In the genomic region with DNA sequence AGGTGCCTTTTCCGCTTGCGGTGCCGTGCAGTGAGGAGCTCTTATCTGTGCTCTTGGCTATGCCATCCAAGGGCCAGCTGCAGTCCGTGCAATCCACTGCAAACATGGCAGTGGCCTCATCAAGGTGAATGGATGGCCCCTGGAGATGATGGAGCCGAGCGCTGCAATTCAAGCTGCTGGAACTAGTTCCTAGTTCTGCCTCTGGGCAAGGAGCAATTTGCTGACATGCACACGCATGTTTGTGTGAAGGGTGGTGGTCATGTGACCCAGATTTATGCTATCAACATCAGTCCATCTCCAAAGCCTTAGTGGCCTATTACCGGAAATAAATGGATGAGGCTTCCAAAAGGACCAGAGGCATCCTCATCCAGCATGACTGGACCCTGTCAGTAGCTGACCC, we compare ENCODE assay signal across 19 cellular contexts. TPM values are rescaled to one million over a fixed set of nuclear protein-coding genes. Genes with fewer than 3 reads are reported as not detected.
DNase-seq lines count a peak whose midpoint lies in the region; ATAC-seq lines count a peak whose summit lies in the region.
"Had no signal": no experiment of that assay in that cellular context is flagged by ENCODE, and none has a peak within 500 bp of the region (broad histone marks: within the 10 kb centered on the region; RNA-seq: fewer than 3 reads in every experiment).

No MANE protein-coding gene starts in this region.

- no peak overlapping the region for H3K9ac ChIP-seq in BLaER1

- H3K9me3 Mint-ChIP-seq in activated T-helper 17 cell treated with anti-CD3 and anti-CD28 coated beads, Interleukin-2, amount 50 U/mL, for 72 hours = no peaks in the 10 kb centered on the region
- peaks cover 0 to 3% (median 0%) of the 10 kb centered on the region in 11 donors for H3K9me3 Mint-ChIP-seq in naive thymus-derived CD4-positive, alpha-beta T cell

- intact Hi-C loops in naive thymus-derived CD4-positive, alpha-beta T cell (cut with micrococcal nuclease) = no loop called here

- peaks cover 17% of the 10 kb centered on the region for H3K36me3 Mint-ChIP-seq in activated T-helper 17 cell treated with anti-CD3 and anti-CD28 coated beads, Interleukin-2, amount 50 U/mL, for 72 hours (ENCODE audit: low read depth)
- peaks cover 0 to 12% (median 3%) of the 10 kb centered on the region in 5 donors for H3K36me3 Mint-ChIP-seq in naive thymus-derived CD4-positive, alpha-beta T cell

- H3K4me3 Mint-ChIP-seq in activated T-helper 17 cell treated with anti-CD3 and anti-CD28 coated beads, Interleukin-2, amount 50 U/mL, for 72 hours = peak overlapping the region; percentile 99
- peak overlapping the region in 8 of 10 donors; percentile 26 to 99 (median 80) for H3K4me3 Mint-ChIP-seq in naive thymus-derived CD4-positive, alpha-beta T cell

- H3K4me2 ChIP-seq in BLaER1 = peak overlapping the region; percentile 96

- no peaks in the 10 kb centered on the region for H3K36me3 ChIP-seq in BLaER1
- peaks cover 0 to 7% (median 0%) of the 10 kb centered on the region in 3 experiments for H3K36me3 ChIP-seq in naive thymus-derived CD4-positive, alpha-beta T cell (ENCODE audit: control insufficient read depth in 2 of 3, insufficient read depth in 3 of 3, low read length in 3 of 3)

- no peak overlapping the region for H3K27ac Mint-ChIP-seq in activated T-helper 17 cell treated with anti-CD3 and anti-CD28 coated beads, Interleukin-2, amount 50 U/mL, for 72 hours
- H3K27ac Mint-ChIP-seq in naive thymus-derived CD4-positive, alpha-beta T cell = peak overlapping the region in 8 of 9 donors; percentile 90 to 98 (median 94)

- CTCF ChIA-PET in naive thymus-derived CD4-positive, alpha-beta T cell (lab: Charles Lee) = interaction anchor here (0.6 to 30.3 kb wide), 5 partner anchors 12 to 381 kb away, joined by 3 to 945 read pairs (median 6); a partner anchor contains a TSS

- no peak for ATAC-seq in activated T-helper 17 cell treated with anti-CD3 and anti-CD28 coated beads, Interleukin-2, amount 50 U/mL, for 72 hours (replicated peaks)
- no peak for ATAC-seq in naive thymus-derived CD4-positive, alpha-beta T cell
- no peak for ATAC-seq in HG02970 (IDR thresholded peaks at IDR 0.05; ENCODE audit: low FRiP score, unreplicated experiment)

- POLR2A ChIA-PET in naive thymus-derived CD4-positive, alpha-beta T cell (lab: Charles Lee) = interaction anchor here (0.7 to 26.0 kb wide), 7 partner anchors 9 to 240 kb away, joined by 3 to 1324 read pairs (median 4); a partner anchor contains a TSS

- H3K4me1 Mint-ChIP-seq in activated T-helper 17 cell treated with anti-CD3 and anti-CD28 coated beads, Interleukin-2, amount 50 U/mL, for 72 hours = peaks cover 35% of the 10 kb centered on the region
- peaks cover 41 to 56% (median 50%) of the 10 kb centered on the region in 7 donors for H3K4me1 Mint-ChIP-seq in naive thymus-derived CD4-positive, alpha-beta T cell

- H3K27me3 ChIP-seq in BLaER1 = no peaks in the 10 kb centered on the region
- H3K27me3 ChIP-seq in naive thymus-derived CD4-positive, alpha-beta T cell (ENCODE audit: control insufficient read depth in 2 of 2, insufficient read depth in 2 of 2, low read length in 2 of 2) = no peaks in the 10 kb centered on the region

- peak; percentile 16 for DNase-seq in DMS79 (lab: John Stamatoyannopoulos, UW)
- no peak for DNase-seq in naive thymus-derived CD4-positive, alpha-beta T cell
- no peak for DNase-seq in stimulated activated CD4-positive, alpha-beta T cell treated with anti-CD3 and anti-CD28 coated beads, Interleukin-2, amount 100 ng/mL, for 48 hours
- no peak for DNase-seq in AG08395 (ENCODE audit: low spot score)
- DNase-seq in Ammon's horn (ENCODE audit: low spot score) = no peak
- DNase-seq: activated T-cell treated with anti-CD3 and anti-CD28 coated beads, Interleukin-2, amount 50 U/mL, for 48 hours; COR-L47; NCI-H526 treated with DMSO at 0.1 percent for 48 hours; SHP77; stimulated activated CD4-positive, alpha-beta T cell treated with anti-CD3 and anti-CD28 coated beads, Interleukin-4, amount 100 ng/mL, for 1 hour had no signal

- H3K27me3 Mint-ChIP-seq in activated T-helper 17 cell treated with anti-CD3 and anti-CD28 coated beads, Interleukin-2, amount 50 U/mL, for 72 hours = no peaks in the 10 kb centered on the region
- H3K27me3 Mint-ChIP-seq in naive thymus-derived CD4-positive, alpha-beta T cell = no peaks in the 10 kb centered on the region

- H3K27ac ChIP-seq in BLaER1 = peak overlapping the region; percentile 95; the same call in 1 of the 2 replicates
- no peak overlapping the region for H3K27ac ChIP-seq in naive thymus-derived CD4-positive, alpha-beta T cell (ENCODE audit: low read depth, low read length)
- H3K27ac ChIP-seq: HL-60, VCaP had no signal

- H3K9me3 ChIP-seq in BLaER1 = no peaks in the 10 kb centered on the region
- no peaks in the 10 kb centered on the region for H3K9me3 ChIP-seq in naive thymus-derived CD4-positive, alpha-beta T cell (ENCODE audit: control insufficient read depth in 2 of 3, low read length in 3 of 3)

- H3K4me3 ChIP-seq in BLaER1 = no peak overlapping the region
- no peak overlapping the region for H3K4me3 ChIP-seq in naive thymus-derived CD4-positive, alpha-beta T cell (ENCODE audit: low read length)

- H3K4me1 ChIP-seq in BLaER1 = peaks cover 77% of the 10 kb centered on the region
- H3K4me1 ChIP-seq in naive thymus-derived CD4-positive, alpha-beta T cell (ENCODE audit: control insufficient read depth in 2 of 2, insufficient read depth in 2 of 2, low read length in 2 of 2) = peaks cover 30 to 32% of the 10 kb centered on the region in 2 donors

- peaks cover 17% of the 10 kb centered on the region for H4K20me1 ChIP-seq in BLaER1

RNA-seq across cellular contexts. Expression of a gene that starts 3.1 kb away (rescaled TPM):
- total RNA-seq in activated T-helper 17 cell treated with anti-CD3 and anti-CD28 coated beads, Interleukin-2, amount 50 U/mL, for 72 hours = 100 to 1,000 TPM in 1 of 2 donors, 10 to 100 TPM in 1; 96.5 to 107 TPM
- 100 to 1,000 TPM; 124 to 263 (median 208) TPM for total RNA-seq in naive thymus-derived CD4-positive, alpha-beta T cell
- 100 to 1,000 TPM; 102 to 141 TPM for polyA plus RNA-seq in naive thymus-derived CD4-positive, alpha-beta T cell

RNA-seq across cellular contexts. Expression of a gene that starts 35.5 kb away (rescaled TPM):
- 10 to 100 TPM; 20.9 to 23.1 TPM for total RNA-seq in activated T-helper 17 cell treated with anti-CD3 and anti-CD28 coated beads, Interleukin-2, amount 50 U/mL, for 72 hours
- 100 to 1,000 TPM in 1 of 5 experiments, 10 to 100 TPM in 4; 30.6 to 105 (median 36.2) TPM for total RNA-seq in naive thymus-derived CD4-positive, alpha-beta T cell
- polyA plus RNA-seq in naive thymus-derived CD4-positive, alpha-beta T cell = 1 to 10 TPM; 3.4 to 5.2 TPM

RNA-seq across cellular contexts. Expression of a gene that starts 37.0 kb away (rescaled TPM):
- under 1 TPM; 0.37 to 0.71 TPM for total RNA-seq in activated T-helper 17 cell treated with anti-CD3 and anti-CD28 coated beads, Interleukin-2, amount 50 U/mL, for 72 hours
- total RNA-seq in naive thymus-derived CD4-positive, alpha-beta T cell = 1 to 10 TPM in 4 of 5 experiments, under 1 TPM in 1; 0.22 to 9.2 (median 8.1) TPM
- under 1 TPM; 0.27 to 0.47 TPM for polyA plus RNA-seq in naive thymus-derived CD4-positive, alpha-beta T cell

RNA-seq across cellular contexts. Expression of a gene that starts 43.0 kb away (rescaled TPM):
- total RNA-seq in activated T-helper 17 cell treated with anti-CD3 and anti-CD28 coated beads, Interleukin-2, amount 50 U/mL, for 72 hours = 10 to 100 TPM; 14.6 to 43.0 TPM
- 10 to 100 TPM; 11.9 to 19.1 (median 18.8) TPM for total RNA-seq in naive thymus-derived CD4-positive, alpha-beta T cell
- polyA plus RNA-seq in naive thymus-derived CD4-positive, alpha-beta T cell = 1 to 10 TPM; 4.5 to 7.5 TPM

RNA-seq across cellular contexts. Expression of a gene that starts 54.2 kb away (rescaled TPM):
- total RNA-seq in activated T-helper 17 cell treated with anti-CD3 and anti-CD28 coated beads, Interleukin-2, amount 50 U/mL, for 72 hours = under 1 TPM in 1 of 2 donors, not detected in 1; 0.43 TPM
- total RNA-seq in naive thymus-derived CD4-positive, alpha-beta T cell = under 1 TPM in 1 of 5 experiments, not detected in 4; 0.48 TPM
- polyA plus RNA-seq in naive thymus-derived CD4-positive, alpha-beta T cell = not detected
- total RNA-seq: cardiac septum, lung microvascular endothelial cell, M059J, pulmonary artery endothelial cell had no signal
